ENCODE assay signal across 41 cellular contexts in genomic region chr20:21729316-21729715, GRCh38. TPM values are rescaled to one million over a fixed set of nuclear protein-coding genes. Genes with fewer than 3 reads are reported as not detected.
"Had no signal": no experiment of that assay in that cellular context is flagged by ENCODE, and none has a peak within 500 bp of the region (broad histone marks: within the 10 kb centered on the region; RNA-seq: fewer than 3 reads in every experiment).

No MANE protein-coding gene starts in this region.

- ATAC-seq: activated CD8-positive, alpha-beta memory T cell treated with anti-CD3 and anti-CD28 coated beads, Interleukin-2, amount 10 ng/mL, durations not matched to agents 7 days and 5 days; activated T-helper 17 cell treated with anti-CD3 and anti-CD28 coated beads, Interleukin-2, amount 50 U/mL, for 72 hours; PC-3 had no signal

- H3K27ac Mint-ChIP-seq: activated CD4-positive, alpha-beta memory T cell treated with anti-CD3 and anti-CD28 coated beads, Interleukin-2, amount 10 ng/mL, durations not matched to agents 7 days and 5 days; activated CD8-positive, alpha-beta memory T cell treated with anti-CD3 and anti-CD28 coated beads, Interleukin-2, amount 10 ng/mL, durations not matched to agents 7 days and 5 days; activated naive CD8-positive, alpha-beta T cell treated with anti-CD3 and anti-CD28 coated beads, Interleukin-2, amount 10 ng/mL, durations not matched to agents 7 days and 5 days; activated T-helper 17 cell treated with anti-CD3 and anti-CD28 coated beads, Interleukin-2, amount 50 U/mL, for 72 hours had no signal

- H3K9me3 Mint-ChIP-seq: activated CD4-positive, alpha-beta memory T cell treated with anti-CD3 and anti-CD28 coated beads, Interleukin-2, amount 10 ng/mL, durations not matched to agents 7 days and 5 days; activated naive CD8-positive, alpha-beta T cell treated with anti-CD3 and anti-CD28 coated beads, Interleukin-2, amount 10 ng/mL, durations not matched to agents 7 days and 5 days; activated T-helper 17 cell treated with anti-CD3 and anti-CD28 coated beads, Interleukin-2, amount 50 U/mL, for 72 hours; central memory CD8-positive, alpha-beta T cell had no signal

- H3K4me1 ChIP-seq: ascending aorta, Peyer's patch, SJSA1 had no signal

- H3K9me3 ChIP-seq: ascending aorta, MG63, Peyer's patch, SJSA1 had no signal

- H3K4me3 ChIP-seq: ascending aorta, cardiac muscle cell, MG63, Peyer's patch, SJSA1 had no signal

- H3K4me3 Mint-ChIP-seq: activated CD4-positive, alpha-beta memory T cell treated with anti-CD3 and anti-CD28 coated beads, Interleukin-2, amount 10 ng/mL, durations not matched to agents 7 days and 5 days; activated CD8-positive, alpha-beta memory T cell treated with anti-CD3 and anti-CD28 coated beads, Interleukin-2, amount 10 ng/mL, durations not matched to agents 7 days and 5 days; activated naive CD8-positive, alpha-beta T cell treated with anti-CD3 and anti-CD28 coated beads, Interleukin-2, amount 10 ng/mL, durations not matched to agents 7 days and 5 days; activated T-helper 17 cell treated with anti-CD3 and anti-CD28 coated beads, Interleukin-2, amount 50 U/mL, for 72 hours; central memory CD8-positive, alpha-beta T cell had no signal

- H3K36me3 ChIP-seq: ascending aorta, cardiac muscle cell, MG63, Peyer's patch, SJSA1 had no signal

- H3K27me3 ChIP-seq: ascending aorta, MG63, Peyer's patch, SJSA1 had no signal

- H3K4me1 Mint-ChIP-seq: activated CD4-positive, alpha-beta memory T cell treated with anti-CD3 and anti-CD28 coated beads, Interleukin-2, amount 10 ng/mL, durations not matched to agents 7 days and 5 days; activated CD8-positive, alpha-beta memory T cell treated with anti-CD3 and anti-CD28 coated beads, Interleukin-2, amount 10 ng/mL, durations not matched to agents 7 days and 5 days; activated naive CD8-positive, alpha-beta T cell treated with anti-CD3 and anti-CD28 coated beads, Interleukin-2, amount 10 ng/mL, durations not matched to agents 7 days and 5 days; activated T-helper 17 cell treated with anti-CD3 and anti-CD28 coated beads, Interleukin-2, amount 50 U/mL, for 72 hours; central memory CD8-positive, alpha-beta T cell had no signal

- H3K27ac ChIP-seq: ascending aorta, cardiac muscle cell, Peyer's patch, SJSA1, VCaP had no signal

- H3K27me3 Mint-ChIP-seq: activated CD4-positive, alpha-beta memory T cell treated with anti-CD3 and anti-CD28 coated beads, Interleukin-2, amount 10 ng/mL, durations not matched to agents 7 days and 5 days; activated CD8-positive, alpha-beta memory T cell treated with anti-CD3 and anti-CD28 coated beads, Interleukin-2, amount 10 ng/mL, durations not matched to agents 7 days and 5 days; activated naive CD8-positive, alpha-beta T cell treated with anti-CD3 and anti-CD28 coated beads, Interleukin-2, amount 10 ng/mL, durations not matched to agents 7 days and 5 days; central memory CD8-positive, alpha-beta T cell had no signal

- H3K36me3 Mint-ChIP-seq: activated CD8-positive, alpha-beta memory T cell treated with anti-CD3 and anti-CD28 coated beads, Interleukin-2, amount 10 ng/mL, durations not matched to agents 7 days and 5 days; activated naive CD8-positive, alpha-beta T cell treated with anti-CD3 and anti-CD28 coated beads, Interleukin-2, amount 10 ng/mL, durations not matched to agents 7 days and 5 days had no signal

- DNase-seq: activated CD4-positive, alpha-beta memory T cell treated with anti-CD3 and anti-CD28 coated beads, Interleukin-2, amount 10 ng/mL, durations not matched to agents 7 days and 5 days; activated CD4-positive, alpha-beta T cell treated with anti-CD3 and anti-CD28 coated beads for 1 hour; activated CD4-positive, alpha-beta T cell treated with anti-CD3 and anti-CD28 coated beads for 48 hours; activated CD4-positive, CD25-positive, alpha-beta regulatory T cell; activated CD8-positive, alpha-beta memory T cell treated with anti-CD3 and anti-CD28 coated beads for 24 hours; activated CD8-positive, alpha-beta memory T cell treated with anti-CD3 and anti-CD28 coated beads, Interleukin-2, amount 10 ng/mL, durations not matched to agents 7 days and 5 days; activated CD8-positive, alpha-beta memory T cell treated with anti-CD3 and anti-CD28 coated beads, Interleukin-2, amount 50 U/mL, for 48 hours; activated effector memory CD4-positive, alpha-beta T cell treated with anti-CD3 and anti-CD28 coated beads, Interleukin-2, amount 50 U/mL, for 16 hours; activated naive CD4-positive, alpha-beta T cell; activated naive CD4-positive, alpha-beta T cell treated with anti-CD3 and anti-CD28 coated beads, Interleukin-2, amount 50 U/mL, for 16 hours; activated naive CD8-positive, alpha-beta T cell treated with anti-CD3 and anti-CD28 coated beads, Interleukin-2, amount 10 ng/mL, durations not matched to agents 7 days and 5 days; activated T-cell treated with anti-CD3 and anti-CD28 coated beads, Interleukin-2, amount 50 U/mL, for 48 hours; amygdala; Karpas-422; MG63; NCI-H1048; NCI-H1105 treated with DMSO at 0.1 percent for 48 hours; NCI-H1436; NCI-H1694; NCI-H1930; NCI-H2081 treated with DMSO at 0.1 percent for 48 hours; NCI-H226; NCI-H446 treated with DMSO at 0.1 percent for 48 hours; NCI-H524; NCI-H748 treated with DMSO at 0.1 percent for 48 hours; NK-92 treated with Interleukin-12 subunit alpha and Interleukin-12 subunit beta, amount 100 ng/mL, for 24 hours; PC-3; Peyer's patch; RPMI8226; SHP77 treated with DMSO at 0.1 percent for 48 hours; SW 1271; T-helper 1 cell; T-helper 2 cell; T-helper 9 cell had no signal

RNA-seq across cellular contexts. Expression of gene PAX1, which starts 23.9 kb away (rescaled TPM):
- total RNA-seq: activated CD4-positive, alpha-beta memory T cell treated with anti-CD3 and anti-CD28 coated beads, Interleukin-2, amount 10 ng/mL, durations not matched to agents 7 days and 5 days; activated CD8-positive, alpha-beta memory T cell treated with anti-CD3 and anti-CD28 coated beads, Interleukin-2, amount 10 ng/mL, durations not matched to agents 7 days and 5 days; activated naive CD8-positive, alpha-beta T cell treated with anti-CD3 and anti-CD28 coated beads, Interleukin-2, amount 10 ng/mL, durations not matched to agents 7 days and 5 days; activated T-helper 17 cell treated with anti-CD3 and anti-CD28 coated beads, Interleukin-2, amount 50 U/mL, for 72 hours; ascending aorta; cardiac muscle cell; chondrocyte; PC-3; Peyer's patch; SJSA1 had no signal
- polyA plus RNA-seq: cardiac muscle cell had no signal
